In the genomic region with DNA sequence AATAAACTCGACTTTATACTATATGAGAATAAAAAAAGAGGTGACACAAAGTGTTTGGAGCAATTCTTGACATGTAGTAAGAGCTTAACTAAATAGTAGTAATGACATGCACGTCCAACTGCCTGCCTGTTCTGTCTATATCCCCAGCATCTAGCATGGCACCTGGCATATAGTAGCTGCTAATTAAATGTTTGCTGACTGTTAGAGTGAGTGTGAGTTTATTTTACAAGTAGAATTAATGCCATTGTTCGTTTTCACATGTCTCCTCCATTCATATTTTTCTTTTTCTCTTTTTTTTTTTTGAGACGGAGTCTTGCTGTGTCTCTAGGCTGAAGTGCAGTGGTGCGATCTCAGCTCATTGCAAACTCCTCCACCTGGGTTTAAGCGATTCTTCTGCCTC, we compare ENCODE assay signal across 28 cellular contexts. TPM values are rescaled to one million over a fixed set of nuclear protein-coding genes. Genes with fewer than 3 reads are reported as not detected.
DNase-seq lines count a peak whose midpoint lies in the region; ATAC-seq, FAIRE-seq and TF ChIP-seq lines count a peak whose summit lies in the region.
"Had no signal": no experiment of that assay in that cellular context is flagged by ENCODE, and none has a peak within 500 bp of the region (broad histone marks: within the 10 kb centered on the region; RNA-seq: fewer than 3 reads in every experiment).

No MANE protein-coding gene starts in this region.

- H3K9me3 Mint-ChIP-seq in Caco-2 (ENCODE audit: unreplicated experiment) (peaks cover 14% of the 10 kb centered on the region), progenitor cell of endocrine pancreas (ENCODE audit: low read depth) (peaks cover 7% of the 10 kb centered on the region)
- H3K9me3 Mint-ChIP-seq: activated naive CD4-positive, alpha-beta T cell treated with anti-CD3 and anti-CD28 coated beads for 36 hours had no signal

- DNase-seq in Caco-2 (no peak), progenitor cell of endocrine pancreas (ENCODE audit: low spot score, unreplicated experiment) (no peak), hypothalamus (lab: John Stamatoyannopoulos, UW) (no peak)
- DNase-seq in stimulated activated CD4-positive, alpha-beta T cell treated with anti-CD3 and anti-CD28 coated beads, Interleukin-12 subunit alpha, Interleukin-12 subunit beta, amount 100 ng/mL, for 4 hours = no peak
- DNase-seq in NK-92 treated with Interleukin-12 subunit alpha and Interleukin-12 subunit beta, amount 100 ng/mL, for 24 hours (lab: John Stamatoyannopoulos, UW) = no peak
- DNase-seq: activated CD4-positive, alpha-beta T cell treated with anti-CD3 and anti-CD28 coated beads, Interleukin-2, amount 50 U/mL, for 4 hours; activated CD4-positive, CD25-positive, alpha-beta regulatory T cell; activated naive CD4-positive, alpha-beta T cell treated with anti-CD3 and anti-CD28 coated beads for 36 hours; Calu3; DND-41; endodermal cell; esophagus squamous epithelium; gastrocnemius medialis; H7; naive thymus-derived CD4-positive, alpha-beta T cell; NCI-H1105; NCI-H1930; stimulated activated CD4-positive, alpha-beta T cell treated with anti-CD3 and anti-CD28 coated beads, Interleukin-4, amount 100 ng/mL, for 1 hour; T-helper 1 cell; upper lobe of right lung had no signal

- H3K36me3 Mint-ChIP-seq in Caco-2 (ENCODE audit: insufficient read depth, unreplicated experiment) (peaks cover 62% of the 10 kb centered on the region), progenitor cell of endocrine pancreas (ENCODE audit: insufficient read depth) (peaks cover 30% of the 10 kb centered on the region)
- H3K36me3 Mint-ChIP-seq: CD14-positive monocyte; naive thymus-derived CD4-positive, alpha-beta T cell had no signal

- intact Hi-C loops in Caco-2 (cut with micrococcal nuclease; ENCODE audit: unreplicated experiment) = no loop called here

- POLR2A ChIA-PET in Caco-2 (lab: Charles Lee) = no interaction called here

- H3K36me3 ChIP-seq in Caco-2 (ENCODE audit: control insufficient read depth, insufficient read depth, low read length) = no peaks in the 10 kb centered on the region; the same call in 1 of the 2 replicates
- H3K36me3 ChIP-seq: gastrocnemius medialis, ovary, upper lobe of right lung had no signal

- H3K27me3 Mint-ChIP-seq in Caco-2 (ENCODE audit: insufficient read depth, unreplicated experiment) (no peaks in the 10 kb centered on the region), progenitor cell of endocrine pancreas (no peaks in the 10 kb centered on the region)

- H3K4me3 Mint-ChIP-seq in Caco-2 (ENCODE audit: unreplicated experiment) (no peak overlapping the region), progenitor cell of endocrine pancreas (ENCODE audit: low read depth) (no peak overlapping the region)
- H3K4me3 Mint-ChIP-seq: activated naive CD4-positive, alpha-beta T cell treated with anti-CD3 and anti-CD28 coated beads for 36 hours; CD14-positive monocyte; endodermal cell; naive thymus-derived CD4-positive, alpha-beta T cell had no signal

- no peaks in the 10 kb centered on the region for H3K27me3 ChIP-seq in Caco-2 (replicated peaks; ENCODE audit: control insufficient read depth, insufficient read depth, low read length)
- H3K27me3 ChIP-seq: esophagus squamous epithelium, gastrocnemius medialis, ovary, upper lobe of right lung had no signal

- TSS peak; percentile 18 for BruUV-seq in Caco-2 (replicated peaks; lab: Mats Ljungman, UMichigan)

- H3K27ac Mint-ChIP-seq in Caco-2 (ENCODE audit: unreplicated experiment) (no peak overlapping the region), progenitor cell of endocrine pancreas (peak overlapping the region; percentile 87)
- H3K27ac Mint-ChIP-seq: activated naive CD4-positive, alpha-beta T cell treated with anti-CD3 and anti-CD28 coated beads for 36 hours; CD14-positive monocyte; naive thymus-derived CD4-positive, alpha-beta T cell had no signal

- H3K9me3 ChIP-seq in Caco-2 = 0 out of 2 replicates have a peak, but pooled peaks cover 2% of the 10 kb centered on the region
- H3K9me3 ChIP-seq: esophagus squamous epithelium, gastrocnemius medialis, ovary, upper lobe of right lung had no signal

- H3K4me1 Mint-ChIP-seq in Caco-2 (ENCODE audit: low read depth, unreplicated experiment) (no peaks in the 10 kb centered on the region), progenitor cell of endocrine pancreas (ENCODE audit: low read depth) (peaks cover 41% of the 10 kb centered on the region)
- H3K4me1 Mint-ChIP-seq: CD14-positive monocyte; naive thymus-derived CD4-positive, alpha-beta T cell had no signal

- H3K4me3 ChIP-seq in Caco-2 (ENCODE audit: low read depth, low read length) = no peak overlapping the region
- H3K4me3 ChIP-seq: esophagus squamous epithelium, gastrocnemius medialis, ovary, upper lobe of right lung had no signal

- CTCF ChIA-PET in Caco-2 (lab: Charles Lee) = no interaction called here

- no peak for ATAC-seq in HG02642 (IDR thresholded peaks at IDR 0.05; ENCODE audit: poor library complexity, unreplicated experiment)
- ATAC-seq: gastrocnemius medialis; naive thymus-derived CD4-positive, alpha-beta T cell had no signal

- FAIRE-seq in islet of Langerhans (lab: Jason Lieb, UNC) = peak; percentile 49

- H3K4me1 ChIP-seq in Caco-2 = no peaks in the 10 kb centered on the region

- TF ChIP-seq CTCF in Caco-2 (IDR thresholded peaks at IDR 0.05; ENCODE audit: insufficient read depth in 1 of 2, low read depth in 1 of 2, low read length in 1 of 2, severe bottlenecking in 1 of 2, unreplicated experiment in 1 of 2) (no peak), VCaP (conservative IDR thresholded peaks at IDR 0.05) (no peak), progenitor cell of endocrine pancreas (IDR thresholded peaks at IDR 0.05; ENCODE audit: unreplicated experiment) (no peak)

- peak overlapping the region; percentile 90 for H3K27ac ChIP-seq in VCaP
- H3K27ac ChIP-seq: ovary, upper lobe of right lung had no signal

RNA-seq across cellular contexts. Expression of a gene that starts 38.4 kb away (rescaled TPM):
- total RNA-seq in Caco-2 (2022) (not detected in 2 replicates), progenitor cell of endocrine pancreas (not detected in 2 replicates)
- total RNA-seq: activated naive CD4-positive, alpha-beta T cell treated with anti-CD3 and anti-CD28 coated beads for 36 hours; bronchial epithelial cell; Calu3; endodermal cell; esophagus squamous epithelium; gastrocnemius medialis; H7; left colon; naive thymus-derived CD4-positive, alpha-beta T cell; ovary; subcutaneous adipose tissue; upper lobe of right lung had no signal
